In genomic region chr14:82029038-82029437, GRCh38 we compare ENCODE assay signal across 17 cellular contexts.
"Had no signal": no experiment of that assay in that cellular context is flagged by ENCODE, and none has a peak within 500 bp of the region (broad histone marks: within the 10 kb centered on the region; RNA-seq: fewer than 3 reads in every experiment).

No MANE protein-coding gene starts in this region.

- H3K27me3 Mint-ChIP-seq: central memory CD8-positive, alpha-beta T cell; naive thymus-derived CD4-positive, alpha-beta T cell had no signal

- H3K27ac Mint-ChIP-seq: activated naive CD4-positive, alpha-beta T cell treated with anti-CD3 and anti-CD28 coated beads, Interleukin-2, amount 50 U/mL, for 72 hours; naive thymus-derived CD4-positive, alpha-beta T cell had no signal

- H2AFZ ChIP-seq: hepatocyte had no signal

- H3K4me1 Mint-ChIP-seq: central memory CD8-positive, alpha-beta T cell; naive thymus-derived CD4-positive, alpha-beta T cell had no signal

- H3K27me3 ChIP-seq: body of pancreas, gastrocnemius medialis, hepatocyte, neutrophil, thyroid gland, vagina had no signal

- ATAC-seq: activated naive CD4-positive, alpha-beta T cell treated with anti-CD3 and anti-CD28 coated beads, Interleukin-2, amount 50 U/mL, for 72 hours; body of pancreas; gastrocnemius medialis; naive thymus-derived CD4-positive, alpha-beta T cell; right cardiac atrium had no signal

- H3K36me3 ChIP-seq: gastrocnemius medialis, neutrophil, thyroid gland, vagina had no signal

- H3K27ac ChIP-seq: body of pancreas, gastrocnemius medialis, hepatocyte, neutrophil, thyroid gland, vagina had no signal

- DNase-seq: activated effector memory CD4-positive, alpha-beta T cell treated with Interleukin-2 at 50 U/mL for 16 hours; activated T-cell treated with anti-CD3 and anti-CD28 coated beads, Interleukin-2, amount 50 U/mL, for 1 hour; amniotic stem cell; body of pancreas; cortex of kidney; effector memory CD4-positive, alpha-beta T cell; gastrocnemius medialis; kidney glomerular epithelial cell; naive thymus-derived CD4-positive, alpha-beta T cell; right cardiac atrium; small intestine; thyroid gland had no signal

- H3K4me3 Mint-ChIP-seq: central memory CD8-positive, alpha-beta T cell; naive thymus-derived CD4-positive, alpha-beta T cell had no signal

- H3K79me2 ChIP-seq: hepatocyte had no signal

- H3K4me3 ChIP-seq: body of pancreas, gastrocnemius medialis, hepatocyte, thyroid gland, vagina had no signal

- H3K4me1 ChIP-seq: body of pancreas, gastrocnemius medialis, thyroid gland, vagina had no signal

- H3K4me2 ChIP-seq: hepatocyte had no signal

- H3K9me3 ChIP-seq: body of pancreas, gastrocnemius medialis, neutrophil, thyroid gland, vagina had no signal
